Comparison of ENCODE assay signal across 8 cellular contexts in genomic region chr12:46269429-46270241, GRCh38. TPM values are rescaled to one million over a fixed set of nuclear protein-coding genes. Genes with fewer than 3 reads are reported as not detected.
DNase-seq lines count a peak whose midpoint lies in the region; ATAC-seq and TF ChIP-seq lines count a peak whose summit lies in the region.

No MANE protein-coding gene starts in this region.

- H3K36me3 ChIP-seq in BE2C (peaks cover 6% of the 10 kb centered on the region; the same call in 1 of the 2 replicates), WERI-Rb-1 (peaks cover 6% of the 10 kb centered on the region), lower lobe of right lung (no peaks in the 10 kb centered on the region)

- H3K27ac ChIP-seq in WERI-Rb-1 = peak overlapping the region; percentile 86
- H3K27ac ChIP-seq in lower lobe of right lung = peak overlapping the region; percentile 86

- ATAC-seq in GM19372 (IDR thresholded peaks at IDR 0.05; ENCODE audit: low read depth, unreplicated experiment) (peak; percentile 8), lower lobe of right lung (peak; percentile 68 to 73)

- H3K4me3 ChIP-seq in BE2C (ENCODE audit: low read depth, low read length) = peak overlapping the region; percentile 99
- peak overlapping the region; percentile 89 for H3K4me3 ChIP-seq in WERI-Rb-1 (ENCODE audit: low read depth, low read length)
- peak overlapping the region; percentile 69 for H3K4me3 ChIP-seq in lower lobe of right lung

- H3K4me1 ChIP-seq in BE2C = no peaks in the 10 kb centered on the region; the same call in 1 of the 2 replicates
- H3K4me1 ChIP-seq in lower lobe of right lung = peaks cover 41% of the 10 kb centered on the region

- no peaks in the 10 kb centered on the region for H3K27me3 ChIP-seq in BE2C
- no peaks in the 10 kb centered on the region for H3K27me3 ChIP-seq in WERI-Rb-1 (ENCODE audit: insufficient read depth, low read depth, severe bottlenecking)
- peaks cover 30% of the 10 kb centered on the region for H3K27me3 ChIP-seq in lower lobe of right lung (ENCODE audit: low read depth)

- DNase-seq in BE2C (no peak), HK-2 (ENCODE audit: unreplicated experiment) (peak; percentile 73), WERI-Rb-1 (no peak), cerebellar cortex (ENCODE audit: low spot score) (peak; percentile 73), lower lobe of right lung (no peak), NCI-H345 (lab: John Stamatoyannopoulos, UW) (no peak)
- DNase-seq in stimulated activated CD8-positive, alpha-beta memory T cell treated with anti-CD3 and anti-CD28 coated beads, Interleukin-2, amount 100 ng/mL, for 48 hours (ENCODE audit: low read depth in 2 of 2) = peak; percentile 50 to 55

- no peak for TF ChIP-seq CTCF in BE2C (IDR thresholded peaks at IDR 0.05; ENCODE audit: low read depth, low read length)
- TF ChIP-seq CTCF in WERI-Rb-1 (IDR thresholded peaks at IDR 0.05; ENCODE audit: low read depth, low read length) = no peak
- no peak for TF ChIP-seq CTCF in lower lobe of right lung (IDR thresholded peaks at IDR 0.05)

- H3K9me3 ChIP-seq in BE2C (no peaks in the 10 kb centered on the region), WERI-Rb-1 (ENCODE audit: severe bottlenecking) (no peaks in the 10 kb centered on the region), lower lobe of right lung (no peaks in the 10 kb centered on the region)

- intact Hi-C loops in lower lobe of right lung (cut with DNase I) = no loop called here

RNA-seq across cellular contexts. Expression of gene SLC38A1, which starts 0.8 kb away (rescaled TPM):
- polyA plus RNA-seq in BE2C (2012; ENCODE audit: insufficient read depth, insufficient read length, low read depth) = 103 TPM
- 45.8 TPM for total RNA-seq in lower lobe of right lung

Comparison
In these comparisons a context has a peak if more than half of its experiments do, and no peak if none do; other contexts are left out.
1. DNase-seq: peak in HK-2 (single experiment), cerebellar cortex (single experiment) and stimulated activated CD8-positive, alpha-beta memory T cell treated with anti-CD3 and anti-CD28 coated beads, Interleukin-2, amount 100 ng/mL, for 48 hours (2 of 2); none in BE2C (single experiment), WERI-Rb-1 (single experiment), lower lobe of right lung (single experiment) and NCI-H345 (single experiment).
2. Peak in every context shown above with its lines, with median percentiles within 50 percentile points of each other: H3K4me3 ChIP-seq.